1 cellular context compared by ENCODE assay signal in genomic region chr1:1206376-1207253, GRCh38.
TF ChIP-seq lines count a peak whose summit lies in the region.

TSS of gene TNFRSF18 (minus strand) at chr1:1206592. CDS start at chr1:1206571, 21 bp downstream.

TF ChIP-seq in IMR-90, 13 proteins besides CTCF, POLR2A, EP300 and RAD21 (continued from another document):
- TF ChIP-seq ELK1 (IDR thresholded peaks at IDR 0.05; ENCODE audit: borderline replicate concordance, low read depth, low read length) (no peak), USF2 (IDR thresholded peaks at IDR 0.05; ENCODE audit: low read depth, low read length) (no peak), CHD1 (IDR thresholded peaks at IDR 0.05; ENCODE audit: low read depth, low read length) (no peak), BHLHE40 (IDR thresholded peaks at IDR 0.05; ENCODE audit: low read depth, low read length) (no peak), MAZ (IDR thresholded peaks at IDR 0.05; ENCODE audit: borderline replicate concordance, low read depth, low read length) (no peak), NFE2L2 (IDR thresholded peaks at IDR 0.05; ENCODE audit: low read depth, low read length) (no peak), CEBPB (IDR thresholded peaks at IDR 0.05; ENCODE audit: low read depth, low read length) (no peak)
TF ChIP-seq in IMR-90: peak in this region for 0.
